In the genomic region with DNA sequence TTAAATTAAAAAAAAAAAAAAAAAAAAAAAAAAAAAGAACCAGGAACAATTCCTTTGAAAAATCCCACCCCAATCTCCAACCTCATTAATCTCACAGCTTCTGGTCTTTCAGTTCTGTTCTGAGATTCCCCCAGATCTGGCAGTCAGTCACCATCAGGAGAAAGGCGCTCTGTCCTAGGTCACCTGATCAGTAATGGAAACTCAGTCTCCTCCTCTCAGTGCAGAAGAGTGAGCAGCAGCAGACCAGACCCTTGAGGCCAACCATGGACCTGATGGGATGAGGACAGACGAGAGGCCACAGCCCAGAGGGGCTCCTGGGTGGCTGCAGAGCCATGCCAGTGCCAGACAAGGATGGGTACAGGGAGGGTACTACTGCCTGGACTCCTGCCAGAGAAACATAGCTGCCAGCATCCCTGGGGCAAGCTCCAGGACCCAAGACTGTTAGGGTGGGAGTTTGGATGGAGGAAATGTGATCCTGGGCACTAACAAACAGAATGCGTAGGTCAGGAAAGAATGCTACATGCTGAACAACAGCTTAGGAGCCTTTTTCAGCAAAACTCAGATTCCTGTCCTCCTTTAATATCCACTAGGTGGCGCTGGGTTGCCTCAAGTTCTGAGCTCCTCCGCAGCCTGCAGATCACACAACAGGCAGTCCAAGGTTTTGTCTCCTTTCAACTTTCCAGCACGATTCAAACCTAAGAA, we compare ENCODE assay signal across 8 cellular contexts. TPM values are rescaled to one million over a fixed set of nuclear protein-coding genes. Genes with fewer than 3 reads are reported as not detected.
DNase-seq lines count a peak whose midpoint lies in the region; ATAC-seq, FAIRE-seq and TF ChIP-seq lines count a peak whose summit lies in the region.

No MANE protein-coding gene starts in this region.

- H3K36me3 ChIP-seq in H7 (replicated peaks; ENCODE audit: control insufficient read depth, insufficient read depth, low read length): peaks cover 2% of the 10 kb centered on the region
- peaks cover 8 to 49% of the 10 kb centered on the region in 2 experiments; a peak in 3 of 5 replicates for H3K36me3 ChIP-seq in HepG2 (replicated peaks in 1 of 2; ENCODE audit: control insufficient read depth in 1 of 2, insufficient read depth in 2 of 2, low read length in 2 of 2)

- BruUV-seq in HepG2 (replicated peaks; lab: Mats Ljungman, UMichigan): no TSS peak

- no peaks in the 10 kb centered on the region for H3K9me3 Mint-ChIP-seq in activated CD4-positive, alpha-beta T cell treated with anti-CD3 and anti-CD28 coated beads for 36 hours (ENCODE audit: low read depth)

- CTCF ChIA-PET in activated CD4-positive, alpha-beta T cell treated with anti-CD3 and anti-CD28 coated beads for 36 hours (lab: Charles Lee): interaction anchor here (0.6 to 4.4 kb wide), 42 partner anchors 9 to 255 kb away, joined by 3 to 59 read pairs (median 5); a partner anchor contains a TSS
- CTCF ChIA-PET in HepG2 (lab: Yijun Ruan, JAX; ENCODE audit: low intra/inter-chr PET ratio, low total read pairs): interaction anchor here (0.6 to 1.8 kb wide), 5 partner anchors 9 to 257 kb away, joined by 3 to 23 read pairs (median 5); a partner anchor contains a TSS

- TF ChIP-seq RAD21 in HepG2 (CRISPR knock-in tag; IDR thresholded peaks at IDR 0.05): peak; percentile 45; the same call in 1 of the 2 replicates

- H3K4me3 ChIP-seq in H7 (ENCODE audit: insufficient read depth, low read depth, low read length) (no peak overlapping the region), coronary artery (no peak overlapping the region), HepG2 (replicated peaks in 1 of 3; ENCODE audit: insufficient read depth in 1 of 3, low read depth in 2 of 3, low read length in 3 of 3) (no peak overlapping the region)

- peak overlapping the region; percentile 61 to 71 for H3K27ac ChIP-seq in coronary artery
- H3K27ac ChIP-seq in HepG2 (ENCODE audit: extremely low read length, insufficient read depth, low read length): no peak overlapping the region

- TF ChIP-seq CTCF in coronary artery (IDR thresholded peaks at IDR 0.05) (peak; percentile 71), HepG2 (CRISPR knock-in tag; IDR thresholded peaks at IDR 0.05) (peak; percentile 87), omental fat pad (IDR thresholded peaks at IDR 0.05) (no peak)

- DNase-seq in AML-193 (lab: John Stamatoyannopoulos, UW) (peak; percentile 69 to 72), H7 (peak; percentile 88), NCI-H446 (lab: John Stamatoyannopoulos, UW) (peak; percentile 43 to 82), coronary artery (ENCODE audit: low spot score) (no peak), HepG2 (ENCODE audit: low spot score) (peak; percentile 66), omental fat pad (ENCODE audit: low spot score) (no peak)
- peak; percentile 72 for DNase-seq in activated CD4-positive, alpha-beta T cell treated with anti-CD3 and anti-CD28 coated beads for 36 hours
- DNase-seq in stimulated activated CD8-positive, alpha-beta memory T cell treated with anti-CD3 and anti-CD28 coated beads, Interleukin-12 subunit alpha, Interleukin-12 subunit beta, amount 100 ng/mL, for 24 hours (ENCODE audit: extremely low read depth): peak; percentile 19

- no peaks in the 10 kb centered on the region for H3K79me2 ChIP-seq in HepG2 (ENCODE audit: insufficient read depth, low read length)

- no peaks in the 10 kb centered on the region for H3K4me1 Mint-ChIP-seq in activated CD4-positive, alpha-beta T cell treated with anti-CD3 and anti-CD28 coated beads for 36 hours

- in situ Hi-C loops in HepG2 (cut with HindIII; ENCODE audit: extremely low pct_ligation_motif_present, low pct_unique_long_range_greater_than_20kb): loop anchor here (5.0 kb wide), 1 partner anchor 76 kb away; a partner anchor contains a TSS

- WGBS in HepG2 (ENCODE audit: low lambda C conversion rate): 50% methylated on average over 6 of the region's 6 CpGs

- POLR2A ChIA-PET in activated CD4-positive, alpha-beta T cell treated with anti-CD3 and anti-CD28 coated beads for 36 hours (lab: Charles Lee): interaction anchor here (0.7 to 1.1 kb wide), 3 partner anchors 22 to 256 kb away, joined by 3 to 4 read pairs (median 4); no protein-coding TSS in a partner anchor
- POLR2A ChIA-PET in HepG2 (lab: Yijun Ruan, JAX): interaction anchor here (0.7 to 1.1 kb wide), 3 partner anchors 8 to 74 kb away, joined by 4 to 5 read pairs (median 5); a partner anchor contains a TSS

- no peak for TF ChIP-seq POLR2A in HepG2 (IDR thresholded peaks at IDR 0.05; ENCODE audit: insufficient read depth in 1 of 2, low read depth in 2 of 2, low read length in 2 of 2)

- H4K20me1 ChIP-seq in HepG2 (ENCODE audit: insufficient read depth, low read length): no peaks in the 10 kb centered on the region

- FAIRE-seq in HepG2 (lab: Jason Lieb, UNC): peak; percentile 88

- H3K27me3 ChIP-seq in H7 (ENCODE audit: control insufficient read depth, insufficient read depth, low read length): no peaks in the 10 kb centered on the region
- no peaks in the 10 kb centered on the region for H3K27me3 ChIP-seq in HepG2 (ENCODE audit: control insufficient read depth in 1 of 2, insufficient read depth in 2 of 2, low read length in 2 of 2)

- peak; percentile 81 for ATAC-seq in activated CD4-positive, alpha-beta T cell treated with anti-CD3 and anti-CD28 coated beads for 36 hours
- peak; percentile 82 for ATAC-seq in HepG2
- no peak for ATAC-seq in omental fat pad (ENCODE audit: low FRiP score)

- H3K36me3 Mint-ChIP-seq in activated CD4-positive, alpha-beta T cell treated with anti-CD3 and anti-CD28 coated beads for 36 hours (ENCODE audit: low read depth): peaks cover 27% of the 10 kb centered on the region

- TF ChIP-seq EP300 in HepG2 (IDR thresholded peaks at IDR 0.05; ENCODE audit: low read depth in 2 of 2, low read length in 2 of 2) (no peak), HepG2 (CRISPR knock-in tag; IDR thresholded peaks at IDR 0.05; ENCODE audit: borderline replicate concordance) (no peak)

- intact Hi-C loops in activated CD4-positive, alpha-beta T cell treated with anti-CD3 and anti-CD28 coated beads for 36 hours (cut with DNase I, micrococcal nuclease): loop anchor here (1.0 to 2.0 kb wide), 3 partner anchors 75 to 256 kb away; no protein-coding TSS in a partner anchor
- intact Hi-C loops in HepG2 (cut with micrococcal nuclease; ENCODE audit: unreplicated experiment): no loop called here

- H2AFZ ChIP-seq in HepG2 (ENCODE audit: low read length): no peak overlapping the region

- H3K4me2 ChIP-seq in HepG2 (ENCODE audit: low read depth, low read length): no peak overlapping the region

- no peaks in the 10 kb centered on the region for H3K4me1 ChIP-seq in HepG2 (ENCODE audit: insufficient read depth, low read length)

- H3K9ac ChIP-seq in HepG2 (ENCODE audit: insufficient read depth, low read depth, low read length): no peak overlapping the region

- H3K9me3 ChIP-seq in HepG2 (ENCODE audit: low read length): no peaks in the 10 kb centered on the region

- H3K4me3 Mint-ChIP-seq in activated CD4-positive, alpha-beta T cell treated with anti-CD3 and anti-CD28 coated beads for 36 hours: no peak overlapping the region

- H3K27ac Mint-ChIP-seq in activated CD4-positive, alpha-beta T cell treated with anti-CD3 and anti-CD28 coated beads for 36 hours: no peak overlapping the region

- no peaks in the 10 kb centered on the region for H3K27me3 Mint-ChIP-seq in activated CD4-positive, alpha-beta T cell treated with anti-CD3 and anti-CD28 coated beads for 36 hours

RNA-seq across cellular contexts. Expression of a gene that starts 28.7 kb away (rescaled TPM):
- 140 and 181 TPM in 2 replicates for total RNA-seq in H7 (2014; rRNA removed; shearing (Covaris generic))
- total RNA-seq in activated CD4-positive, alpha-beta T cell treated with anti-CD3 and anti-CD28 coated beads for 36 hours: 10 to 100 TPM; 47.0 to 57.0 TPM
- total RNA-seq in HepG2 (2016; rRNA removed; fragmentation: Illumina TruSeq; extraction: Trizol): 56.4 and 62.5 TPM in 2 replicates
- 46.3 and 53.1 TPM in 2 replicates for total RNA-seq in HepG2 (2016; cell fraction: cytosol; rRNA removed; fragmentation: Illumina TruSeq; extraction: Trizol; ENCODE audit: low read depth)
- total RNA-seq in HepG2 (2016; cell fraction: insoluble cytoplasmic fraction; rRNA removed; fragmentation: Illumina TruSeq; extraction: Trizol): 55.9 and 64.7 TPM in 2 replicates
- total RNA-seq in HepG2 (2016; cell fraction: membrane; rRNA removed; fragmentation: Illumina TruSeq; extraction: Trizol): 57.4 and 76.0 TPM in 2 replicates
- total RNA-seq in HepG2 (2016; cell fraction: nucleus; rRNA removed; fragmentation: Illumina TruSeq; extraction: Trizol): 33.2 and 35.5 TPM in 2 replicates
- polyA plus RNA-seq in HepG2 (2011; rRNA removed): 59.1 and 74.2 TPM in 2 replicates
- polyA plus RNA-seq in HepG2 (2011; cell fraction: cytosol; rRNA removed): 62.1 and 108 TPM in 2 replicates
- polyA plus RNA-seq in HepG2 (2011; cell fraction: nucleus; rRNA removed): 58.8 and 62.5 TPM in 2 replicates
- polyA plus RNA-seq in HepG2 (2012): 30.3 and 43.2 TPM in 2 replicates
- 53.6 and 59.3 TPM in 2 replicates for polyA plus RNA-seq in HepG2 (2016; cell fraction: cytosol; fragmentation: Illumina TruSeq; extraction: Trizol; ENCODE audit: low read depth)
- polyA plus RNA-seq in HepG2 (2016; cell fraction: insoluble cytoplasmic fraction; fragmentation: Illumina TruSeq; extraction: Trizol; ENCODE audit: low read depth): 53.6 and 58.3 TPM in 2 replicates
- 56.7 and 61.4 TPM in 2 replicates for polyA plus RNA-seq in HepG2 (2016; cell fraction: membrane; fragmentation: Illumina TruSeq; extraction: Trizol; ENCODE audit: low read depth)
- polyA plus RNA-seq in HepG2 (2016; cell fraction: nucleus; fragmentation: Illumina TruSeq; extraction: Trizol; ENCODE audit: insufficient read depth, low read depth): 53.3 and 60.6 TPM in 2 replicates
- 22.4 and 34.8 TPM in 2 replicates for polyA minus RNA-seq in HepG2 (2011; rRNA and poly(A)+ RNA removed; ENCODE audit: low replicate concordance)
- 27.0 and 35.2 TPM in 2 replicates for polyA minus RNA-seq in HepG2 (2011; cell fraction: cytosol; rRNA and poly(A)+ RNA removed)
- polyA minus RNA-seq in HepG2 (2011; cell fraction: nucleus; rRNA and poly(A)+ RNA removed): 5.8 and 10.3 TPM in 2 replicates
- total RNA-seq in omental fat pad: 100 to 1,000 TPM in 1 of 4 donors, 10 to 100 TPM in 3; 49.1 to 107 (median 87.2) TPM

RNA-seq across cellular contexts. Expression of a gene that starts 31.7 kb away (rescaled TPM):
- 9.9 and 10.9 TPM in 2 replicates for total RNA-seq in H7 (2014; rRNA removed; shearing (Covaris generic))
- 10 to 100 TPM; 49.1 to 53.9 TPM for total RNA-seq in activated CD4-positive, alpha-beta T cell treated with anti-CD3 and anti-CD28 coated beads for 36 hours
- 5.2 and 6.5 TPM in 2 replicates for total RNA-seq in HepG2 (2016; rRNA removed; fragmentation: Illumina TruSeq; extraction: Trizol)
- 11.5 and 11.7 TPM in 2 replicates for total RNA-seq in HepG2 (2016; cell fraction: cytosol; rRNA removed; fragmentation: Illumina TruSeq; extraction: Trizol; ENCODE audit: low read depth)
- 5.9 and 6.4 TPM in 2 replicates for total RNA-seq in HepG2 (2016; cell fraction: insoluble cytoplasmic fraction; rRNA removed; fragmentation: Illumina TruSeq; extraction: Trizol)
- total RNA-seq in HepG2 (2016; cell fraction: membrane; rRNA removed; fragmentation: Illumina TruSeq; extraction: Trizol): 10.1 and 10.8 TPM in 2 replicates
- 8.0 and 8.3 TPM in 2 replicates for total RNA-seq in HepG2 (2016; cell fraction: nucleus; rRNA removed; fragmentation: Illumina TruSeq; extraction: Trizol)
- 7.9 and 9.9 TPM in 2 replicates for polyA plus RNA-seq in HepG2 (2011; rRNA removed)
- polyA plus RNA-seq in HepG2 (2011; cell fraction: cytosol; rRNA removed): 4.5 and 4.8 TPM in 2 replicates
- 39.7 and 53.9 TPM in 2 replicates for polyA plus RNA-seq in HepG2 (2011; cell fraction: nucleus; rRNA removed)
- 19.3 and 29.5 TPM in 2 replicates for polyA plus RNA-seq in HepG2 (2012)
- polyA plus RNA-seq in HepG2 (2016; cell fraction: cytosol; fragmentation: Illumina TruSeq; extraction: Trizol; ENCODE audit: low read depth): 17.8 and 18.7 TPM in 2 replicates
- polyA plus RNA-seq in HepG2 (2016; cell fraction: insoluble cytoplasmic fraction; fragmentation: Illumina TruSeq; extraction: Trizol; ENCODE audit: low read depth): 16.6 and 24.0 TPM in 2 replicates
- polyA plus RNA-seq in HepG2 (2016; cell fraction: membrane; fragmentation: Illumina TruSeq; extraction: Trizol; ENCODE audit: low read depth): 26.9 and 32.5 TPM in 2 replicates
- polyA plus RNA-seq in HepG2 (2016; cell fraction: nucleus; fragmentation: Illumina TruSeq; extraction: Trizol; ENCODE audit: insufficient read depth, low read depth): 24.4 and 31.0 TPM in 2 replicates
- 25.9 and 39.1 TPM in 2 replicates for polyA minus RNA-seq in HepG2 (2011; rRNA and poly(A)+ RNA removed; ENCODE audit: low replicate concordance)
- 9.3 and 11.2 TPM in 2 replicates for polyA minus RNA-seq in HepG2 (2011; cell fraction: cytosol; rRNA and poly(A)+ RNA removed)
- 12.3 and 19.1 TPM in 2 replicates for polyA minus RNA-seq in HepG2 (2011; cell fraction: nucleus; rRNA and poly(A)+ RNA removed)
- 10 to 100 TPM; 14.5 to 25.5 (median 20.2) TPM for total RNA-seq in omental fat pad

RNA-seq across cellular contexts. Expression of a gene that starts 34.3 kb away (rescaled TPM):
- 38.2 and 42.5 TPM in 2 replicates for total RNA-seq in H7 (2014; rRNA removed; shearing (Covaris generic))
- total RNA-seq in activated CD4-positive, alpha-beta T cell treated with anti-CD3 and anti-CD28 coated beads for 36 hours: under 1 TPM in 1 of 2 experiments, not detected in 1; 0.40 TPM
- total RNA-seq in HepG2 (2016; rRNA removed; fragmentation: Illumina TruSeq; extraction: Trizol) (1.8 and 5.4 TPM in 2 replicates), omental fat pad (10 to 100 TPM; 17.7 to 66.8 (median 18.8) TPM)
- total RNA-seq in HepG2 (2016; cell fraction: cytosol; rRNA removed; fragmentation: Illumina TruSeq; extraction: Trizol; ENCODE audit: low read depth): 0.81 and 1.8 TPM in 2 replicates
- total RNA-seq in HepG2 (2016; cell fraction: insoluble cytoplasmic fraction; rRNA removed; fragmentation: Illumina TruSeq; extraction: Trizol): 1.4 and 5.9 TPM in 2 replicates
- total RNA-seq in HepG2 (2016; cell fraction: membrane; rRNA removed; fragmentation: Illumina TruSeq; extraction: Trizol): 0.96 and 1.5 TPM in 2 replicates
- total RNA-seq in HepG2 (2016; cell fraction: nucleus; rRNA removed; fragmentation: Illumina TruSeq; extraction: Trizol): 6.4 and 8.4 TPM in 2 replicates
- 26.9 and 28.1 TPM in 2 replicates for polyA plus RNA-seq in HepG2 (2011; rRNA removed)
- 8.5 and 9.9 TPM in 2 replicates for polyA plus RNA-seq in HepG2 (2011; cell fraction: cytosol; rRNA removed)
- polyA plus RNA-seq in HepG2 (2011; cell fraction: nucleus; rRNA removed): 199 and 238 TPM in 2 replicates
- polyA plus RNA-seq in HepG2 (2012): 4.3 and 9.2 TPM in 2 replicates
- 0.72 and 0.88 TPM in 2 replicates for polyA plus RNA-seq in HepG2 (2016; cell fraction: cytosol; fragmentation: Illumina TruSeq; extraction: Trizol; ENCODE audit: low read depth)
- 1.7 and 2.1 TPM in 2 replicates for polyA plus RNA-seq in HepG2 (2016; cell fraction: insoluble cytoplasmic fraction; fragmentation: Illumina TruSeq; extraction: Trizol; ENCODE audit: low read depth)
- 1.1 and 1.3 TPM in 2 replicates for polyA plus RNA-seq in HepG2 (2016; cell fraction: membrane; fragmentation: Illumina TruSeq; extraction: Trizol; ENCODE audit: low read depth)
- polyA plus RNA-seq in HepG2 (2016; cell fraction: nucleus; fragmentation: Illumina TruSeq; extraction: Trizol; ENCODE audit: insufficient read depth, low read depth): 26.0 and 29.9 TPM in 2 replicates
- 10.2 and 17.2 TPM in 2 replicates for polyA minus RNA-seq in HepG2 (2011; rRNA and poly(A)+ RNA removed; ENCODE audit: low replicate concordance)
- 4.0 and 4.5 TPM in 2 replicates for polyA minus RNA-seq in HepG2 (2011; cell fraction: cytosol; rRNA and poly(A)+ RNA removed)
- 18.3 and 18.5 TPM in 2 replicates for polyA minus RNA-seq in HepG2 (2011; cell fraction: nucleus; rRNA and poly(A)+ RNA removed)

RNA-seq across cellular contexts. Expression of a gene that starts 45.7 kb away (rescaled TPM):
- total RNA-seq in H7 (2014; rRNA removed; shearing (Covaris generic)): not detected in 2 replicates
- not detected for total RNA-seq in activated CD4-positive, alpha-beta T cell treated with anti-CD3 and anti-CD28 coated beads for 36 hours
- not detected in 2 replicates for total RNA-seq in HepG2 (2016; rRNA removed; fragmentation: Illumina TruSeq; extraction: Trizol)
- total RNA-seq in HepG2 (2016; cell fraction: cytosol; rRNA removed; fragmentation: Illumina TruSeq; extraction: Trizol; ENCODE audit: low read depth): not detected in 2 replicates
- total RNA-seq in HepG2 (2016; cell fraction: insoluble cytoplasmic fraction; rRNA removed; fragmentation: Illumina TruSeq; extraction: Trizol): not detected in 2 replicates
- not detected in 2 replicates for total RNA-seq in HepG2 (2016; cell fraction: membrane; rRNA removed; fragmentation: Illumina TruSeq; extraction: Trizol)
- total RNA-seq in HepG2 (2016; cell fraction: nucleus; rRNA removed; fragmentation: Illumina TruSeq; extraction: Trizol): not detected in 2 replicates
- 0.21 and 0.27 TPM in 2 replicates for polyA plus RNA-seq in HepG2 (2011; rRNA removed)
- 0.11 and 0.31 TPM in 2 replicates for polyA plus RNA-seq in HepG2 (2011; cell fraction: cytosol; rRNA removed)
- 0.23 and 0.26 TPM in 2 replicates for polyA plus RNA-seq in HepG2 (2011; cell fraction: nucleus; rRNA removed)
- not detected in 2 replicates for polyA plus RNA-seq in HepG2 (2012)
- polyA plus RNA-seq in HepG2 (2016; cell fraction: cytosol; fragmentation: Illumina TruSeq; extraction: Trizol; ENCODE audit: low read depth): not detected in 2 replicates
- not detected in 2 replicates for polyA plus RNA-seq in HepG2 (2016; cell fraction: insoluble cytoplasmic fraction; fragmentation: Illumina TruSeq; extraction: Trizol; ENCODE audit: low read depth)
- polyA plus RNA-seq in HepG2 (2016; cell fraction: membrane; fragmentation: Illumina TruSeq; extraction: Trizol; ENCODE audit: low read depth): not detected in 2 replicates
- polyA plus RNA-seq in HepG2 (2016; cell fraction: nucleus; fragmentation: Illumina TruSeq; extraction: Trizol; ENCODE audit: insufficient read depth, low read depth): not detected in 2 replicates
- polyA minus RNA-seq in HepG2 (2011; rRNA and poly(A)+ RNA removed; ENCODE audit: low replicate concordance): 2.8 and 3.2 TPM in 2 replicates
- not detected in 2 replicates for polyA minus RNA-seq in HepG2 (2011; cell fraction: cytosol; rRNA and poly(A)+ RNA removed)
- polyA minus RNA-seq in HepG2 (2011; cell fraction: nucleus; rRNA and poly(A)+ RNA removed): 1.0 TPM in 1 of 2 replicates, not detected in the other
- not detected for total RNA-seq in omental fat pad

RNA-seq across cellular contexts. Expression of a gene that starts 53.1 kb away (rescaled TPM):
- 39.5 and 52.9 TPM in 2 replicates for total RNA-seq in H7 (2014; rRNA removed; shearing (Covaris generic))
- total RNA-seq in activated CD4-positive, alpha-beta T cell treated with anti-CD3 and anti-CD28 coated beads for 36 hours: 10 to 100 TPM; 42.5 to 50.0 TPM
- total RNA-seq in HepG2 (2016; rRNA removed; fragmentation: Illumina TruSeq; extraction: Trizol) (97.4 and 103 TPM in 2 replicates), omental fat pad (10 to 100 TPM; 14.1 to 20.3 (median 17.6) TPM)
- 131 and 159 TPM in 2 replicates for total RNA-seq in HepG2 (2016; cell fraction: cytosol; rRNA removed; fragmentation: Illumina TruSeq; extraction: Trizol; ENCODE audit: low read depth)
- 98.3 and 99.2 TPM in 2 replicates for total RNA-seq in HepG2 (2016; cell fraction: insoluble cytoplasmic fraction; rRNA removed; fragmentation: Illumina TruSeq; extraction: Trizol)
- total RNA-seq in HepG2 (2016; cell fraction: membrane; rRNA removed; fragmentation: Illumina TruSeq; extraction: Trizol): 209 and 211 TPM in 2 replicates
- 35.7 and 35.9 TPM in 2 replicates for total RNA-seq in HepG2 (2016; cell fraction: nucleus; rRNA removed; fragmentation: Illumina TruSeq; extraction: Trizol)
- polyA plus RNA-seq in HepG2 (2011; rRNA removed): 26.5 and 34.1 TPM in 2 replicates
- polyA plus RNA-seq in HepG2 (2011; cell fraction: cytosol; rRNA removed): 30.0 and 42.1 TPM in 2 replicates
- polyA plus RNA-seq in HepG2 (2011; cell fraction: nucleus; rRNA removed): 14.5 and 15.2 TPM in 2 replicates
- polyA plus RNA-seq in HepG2 (2012): 20.6 and 26.4 TPM in 2 replicates
- polyA plus RNA-seq in HepG2 (2016; cell fraction: cytosol; fragmentation: Illumina TruSeq; extraction: Trizol; ENCODE audit: low read depth): 174 and 209 TPM in 2 replicates
- 104 and 113 TPM in 2 replicates for polyA plus RNA-seq in HepG2 (2016; cell fraction: insoluble cytoplasmic fraction; fragmentation: Illumina TruSeq; extraction: Trizol; ENCODE audit: low read depth)
- polyA plus RNA-seq in HepG2 (2016; cell fraction: membrane; fragmentation: Illumina TruSeq; extraction: Trizol; ENCODE audit: low read depth): 222 and 223 TPM in 2 replicates
- polyA plus RNA-seq in HepG2 (2016; cell fraction: nucleus; fragmentation: Illumina TruSeq; extraction: Trizol; ENCODE audit: insufficient read depth, low read depth): 66.9 and 75.9 TPM in 2 replicates
- 12.7 and 34.1 TPM in 2 replicates for polyA minus RNA-seq in HepG2 (2011; rRNA and poly(A)+ RNA removed; ENCODE audit: low replicate concordance)
- polyA minus RNA-seq in HepG2 (2011; cell fraction: cytosol; rRNA and poly(A)+ RNA removed): 4.7 and 7.8 TPM in 2 replicates
- polyA minus RNA-seq in HepG2 (2011; cell fraction: nucleus; rRNA and poly(A)+ RNA removed): 7.2 and 9.5 TPM in 2 replicates

Comparison
In these comparisons a context has a peak if more than half of its experiments do, and no peak if none do; other contexts are left out.
1. DNase-seq: peak in AML-193 (2 of 2), H7 (single experiment), NCI-H446 (2 of 2), activated CD4-positive, alpha-beta T cell treated with anti-CD3 and anti-CD28 coated beads for 36 hours (single experiment), HepG2 (single experiment) and stimulated activated CD8-positive, alpha-beta memory T cell treated with anti-CD3 and anti-CD28 coated beads, Interleukin-12 subunit alpha, Interleukin-12 subunit beta, amount 100 ng/mL, for 24 hours (single experiment); none in coronary artery (single experiment) and omental fat pad (single experiment).
2. CTCF ChIP-seq: peak in coronary artery (single experiment) and HepG2 (single experiment); none in omental fat pad (0 of 3).